1 cellular context compared by ENCODE assay signal in the genomic region with DNA sequence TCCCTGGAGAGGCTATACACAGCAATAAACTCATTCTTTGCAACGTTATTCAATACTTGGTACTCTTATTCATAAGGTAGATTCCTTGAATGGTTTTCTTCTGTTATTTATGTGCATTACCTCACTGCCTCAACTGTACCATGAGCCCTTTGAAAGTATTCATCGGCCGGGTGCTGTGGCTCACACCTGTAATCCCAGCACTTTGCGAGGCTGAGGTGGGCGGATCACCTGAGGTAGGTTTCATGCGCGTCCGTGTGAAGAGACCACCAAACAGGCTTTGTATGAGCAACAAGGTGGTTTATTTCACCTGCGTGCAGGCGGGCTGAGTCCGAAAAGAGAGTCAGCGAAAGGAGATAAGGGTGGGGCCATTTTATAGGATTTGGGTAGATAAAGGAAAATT. TPM values are rescaled to one million over a fixed set of nuclear protein-coding genes. Genes with fewer than 3 reads are reported as not detected.
"Had no signal": no experiment of that assay in that cellular context is flagged by ENCODE, and none has a peak within 500 bp of the region (broad histone marks: within the 10 kb centered on the region; RNA-seq: fewer than 3 reads in every experiment).

No MANE protein-coding gene starts in this region.

RNA-seq across cellular contexts. Expression of gene VASH2, which starts 42.3 kb away (rescaled TPM):
- total RNA-seq: natural killer cell had no signal
